Comparison of ENCODE assay signal across 8 cellular contexts in genomic region chr9:133355881-133356357, GRCh38. TPM values are rescaled to one million over a fixed set of nuclear protein-coding genes. Genes with fewer than 3 reads are reported as not detected.
A peak's percentile ranks its signal among the peaks of the same experiment; 100 is the strongest.
DNase-seq lines count a peak whose midpoint lies in the region; ATAC-seq and TF ChIP-seq lines count a peak whose summit lies in the region.

No MANE protein-coding gene starts in this region.

- H3K27me3 Mint-ChIP-seq in immature natural killer cell (ENCODE audit: low read depth in 3 of 3): peaks cover 2 to 7% (median 6%) of the 10 kb centered on the region in 3 donors

- H3K9me3 ChIP-seq in adipocyte (ENCODE audit: control insufficient read depth, low read length) (no peaks in the 10 kb centered on the region), stomach smooth muscle (ENCODE audit: control insufficient read depth in 2 of 2, low read length in 2 of 2) (no peaks in the 10 kb centered on the region)

- peak; percentile 28 for ATAC-seq in GM18868 (IDR thresholded peaks at IDR 0.05; ENCODE audit: unreplicated experiment)

- H3K4me1 ChIP-seq in adipocyte (ENCODE audit: control insufficient read depth, insufficient read depth, low read length): peaks cover 44% of the 10 kb centered on the region
- H3K4me1 ChIP-seq in stomach smooth muscle (ENCODE audit: control insufficient read depth, insufficient read depth, low read length): peaks cover 30% of the 10 kb centered on the region

- DNase-seq in HK-2 (ENCODE audit: unreplicated experiment): peak; percentile 31
- peak; percentile 33 for DNase-seq in adipocyte (ENCODE audit: low read depth)
- no peak for DNase-seq in immature natural killer cell
- DNase-seq in stimulated activated CD4-positive, alpha-beta T cell treated with anti-CD3 and anti-CD28 coated beads, Interleukin-2, amount 100 ng/mL, for 24 hours: no peak
- DNase-seq in anterior cingulate cortex (lab: John Stamatoyannopoulos, UW): no peak

- H3K9me3 Mint-ChIP-seq in immature natural killer cell: no peaks in the 10 kb centered on the region

- H3K4me1 Mint-ChIP-seq in immature natural killer cell: peaks cover 32 to 33% of the 10 kb centered on the region in 2 donors

- H3K9ac ChIP-seq in adipocyte (ENCODE audit: low read length): peak overlapping the region; percentile 91
- peak overlapping the region; percentile 64 to 82 for H3K9ac ChIP-seq in stomach smooth muscle (ENCODE audit: low read length in 2 of 2)

- TF ChIP-seq CTCF in 22Rv1 (IDR thresholded peaks at IDR 0.05): no peak

- peak overlapping the region; percentile 78 to 93 (median 84) for H3K27ac Mint-ChIP-seq in immature natural killer cell

- H3K4me3 Mint-ChIP-seq in immature natural killer cell: peak overlapping the region; percentile 83 to 88 (median 86)

- H3K4me3 ChIP-seq in adipocyte (ENCODE audit: low read length) (peak overlapping the region; percentile 95), stomach smooth muscle (ENCODE audit: low read length in 2 of 2) (peak overlapping the region; percentile 75 to 85)

- H3K27me3 ChIP-seq in adipocyte (replicated peaks; ENCODE audit: control insufficient read depth, insufficient read depth, low read length): no peaks in the 10 kb centered on the region
- H3K27me3 ChIP-seq in stomach smooth muscle (ENCODE audit: control insufficient read depth in 1 of 2, insufficient read depth in 2 of 2, low read length in 2 of 2): no peaks in the 10 kb centered on the region

- H3K36me3 ChIP-seq in adipocyte (ENCODE audit: control insufficient read depth, insufficient read depth, low read length, severe bottlenecking) (peaks cover 47% of the 10 kb centered on the region), stomach smooth muscle (ENCODE audit: control insufficient read depth in 2 of 2, insufficient read depth in 2 of 2, low read length in 2 of 2) (peaks cover 23 to 33% of the 10 kb centered on the region in 2 donors)

- H3K36me3 Mint-ChIP-seq in immature natural killer cell: peaks cover 6 to 18% (median 7%) of the 10 kb centered on the region in 3 donors

- H3K27ac ChIP-seq in 22Rv1: peak overlapping the region; percentile 71
- peak overlapping the region; percentile 18 for H3K27ac ChIP-seq in stomach smooth muscle (ENCODE audit: low read length)

RNA-seq across cellular contexts. Expression of gene SURF1, which starts 0.4 kb away (rescaled TPM):
- 100 to 1,000 TPM; 104 to 153 (median 131) TPM for polyA plus RNA-seq in immature natural killer cell

RNA-seq across cellular contexts. Expression of gene SURF2, which starts 0.4 kb away (rescaled TPM):
- 10 to 100 TPM; 30.2 to 36.9 (median 34.5) TPM for polyA plus RNA-seq in immature natural killer cell

RNA-seq across cellular contexts. Expression of gene RPL7A, which starts 7.9 kb away (rescaled TPM):
- 100 to 1,000 TPM; 459 to 791 (median 622) TPM for polyA plus RNA-seq in immature natural killer cell

RNA-seq across cellular contexts. Expression of gene MED22, which starts 8.0 kb away (rescaled TPM):
- polyA plus RNA-seq in immature natural killer cell: 10 to 100 TPM in 1 of 3 donors, 1 to 10 TPM in 2; 5.2 to 27.4 (median 7.0) TPM

RNA-seq across cellular contexts. Expression of gene SURF6, which starts 19.9 kb away (rescaled TPM):
- 10 to 100 TPM in 1 of 3 donors, 1 to 10 TPM in 2; 3.0 to 15.5 (median 5.7) TPM for polyA plus RNA-seq in immature natural killer cell

Comparison
In these comparisons a context has a peak if more than half of its experiments do, and no peak if none do; other contexts are left out.
1. DNase-seq: peak in HK-2 (single experiment) and adipocyte (single experiment); none in immature natural killer cell (0 of 3), stimulated activated CD4-positive, alpha-beta T cell treated with anti-CD3 and anti-CD28 coated beads, Interleukin-2, amount 100 ng/mL, for 24 hours (0 of 2) and anterior cingulate cortex (0 of 58).